ENCODE assay signal across 25 cellular contexts in genomic region chr6:148704539-148704938, GRCh38.
"Had no signal": no experiment of that assay in that cellular context is flagged by ENCODE, and none has a peak within 500 bp of the region (broad histone marks: within the 10 kb centered on the region; RNA-seq: fewer than 3 reads in every experiment).

No MANE protein-coding gene starts in this region.

- H3K9me3 ChIP-seq: lower lobe of right lung, neutrophil, ovary, right lobe of liver, transverse colon, upper lobe of left lung, vagina had no signal

- DNase-seq: immature natural killer cell; kidney; left colon; left lung; lower lobe of right lung; mammary epithelial cell; mesenchymal stem cell; naive thymus-derived CD8-positive, alpha-beta T cell; occipital lobe; ovary; right lobe of liver; stimulated activated CD4-positive, alpha-beta T cell treated with anti-CD3 and anti-CD28 coated beads, Interleukin-1b, Interleukin-23, amount 100 ng/mL, for 48 hours; stimulated activated CD4-positive, alpha-beta T cell treated with anti-CD3 and anti-CD28 coated beads, Interleukin-2, amount 100 ng/mL, for 48 hours; stimulated activated CD4-positive, alpha-beta T cell treated with anti-CD3 and anti-CD28 coated beads, Interleukin-4, amount 100 ng/mL, for 4 hours; stimulated activated CD8-positive, alpha-beta memory T cell treated with anti-CD3 and anti-CD28 coated beads, Interleukin-4, amount 100 ng/mL, for 48 hours; stimulated activated naive CD4-positive, alpha-beta T cell treated with Interleukin-2 at 50 U/mL for 16 hours; stimulated activated naive CD8-positive, alpha-beta T cell treated with anti-CD3 and anti-CD28 coated beads, Interleukin-15, amount 100 ng/mL, for 72 hours; transverse colon; upper lobe of left lung had no signal

- H3K36me3 ChIP-seq: left lung, lower lobe of right lung, neural progenitor cell, neutrophil, ovary, right atrium auricular region, right lobe of liver, transverse colon, upper lobe of left lung, vagina had no signal

- H3K27ac ChIP-seq: left lung, lower lobe of right lung, neural progenitor cell, neutrophil, ovary, right atrium auricular region, right lobe of liver, transverse colon, upper lobe of left lung, vagina had no signal

- ATAC-seq: left colon; left lung; lower lobe of right lung; naive thymus-derived CD8-positive, alpha-beta T cell; right lobe of liver; stimulated activated memory B cell treated with anti-CD40 and anti-IgM and Interleukin-4, amounts not matched to agents 10 μg/mL and 1 μg/mL and 100 μg/mL, for 72 hours; stimulated activated naive CD8-positive, alpha-beta T cell treated with anti-CD3 and anti-CD28 coated beads, Interleukin-15, amount 100 ng/mL, for 72 hours had no signal

- H3K4me3 ChIP-seq: left lung, lower lobe of right lung, neural progenitor cell, ovary, right atrium auricular region, right lobe of liver, smooth muscle cell, transverse colon, upper lobe of left lung, vagina had no signal

- H3K27me3 ChIP-seq: left lung, neural progenitor cell, neutrophil, ovary, right lobe of liver, transverse colon, upper lobe of left lung, vagina had no signal

- H3K4me1 ChIP-seq: right atrium auricular region had no signal
